ENCODE assay signal across 28 cellular contexts in the genomic region with DNA sequence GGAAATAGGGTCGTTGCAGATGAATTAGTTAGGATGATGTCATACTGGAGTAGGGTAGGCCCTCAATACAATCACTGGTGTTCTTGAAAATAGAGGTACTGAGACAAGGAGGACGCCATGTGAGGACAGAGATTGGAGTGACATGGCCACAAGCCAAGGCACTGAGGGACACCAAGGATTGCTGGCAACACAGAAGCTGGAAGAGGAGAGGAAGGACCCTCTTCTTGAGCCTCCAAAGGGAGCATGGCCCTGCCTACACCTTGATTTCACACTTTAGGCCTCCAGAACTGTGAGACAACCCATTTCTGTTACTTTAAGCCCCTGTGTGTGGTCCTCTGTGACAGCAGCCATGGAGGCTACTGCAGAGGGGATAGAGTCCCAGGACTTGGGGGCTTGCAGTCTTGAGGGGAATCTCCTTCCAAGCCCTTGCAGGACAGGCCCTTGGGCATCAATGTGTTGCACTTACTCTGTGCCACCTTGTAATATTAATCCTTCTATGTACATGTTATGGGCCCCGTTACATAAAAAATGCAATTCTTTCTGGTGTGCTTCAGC. TPM values are rescaled to one million over a fixed set of nuclear protein-coding genes. Genes with fewer than 3 reads are reported as not detected.
A peak's percentile ranks its signal among the peaks of the same experiment; 100 is the strongest.
DNase-seq lines count a peak whose midpoint lies in the region; FAIRE-seq and TF ChIP-seq lines count a peak whose summit lies in the region.
"Had no signal": no experiment of that assay in that cellular context is flagged by ENCODE, and none has a peak within 500 bp of the region (broad histone marks: within the 10 kb centered on the region; RNA-seq: fewer than 3 reads in every experiment).

No MANE protein-coding gene starts in this region.

- TF ChIP-seq POLR2A in vagina (IDR thresholded peaks at IDR 0.05), result no peak

- TF ChIP-seq CTCF in bronchial epithelial cell (IDR thresholded peaks at IDR 0.05; ENCODE audit: insufficient read depth, low read length, severe bottlenecking) (no peak), osteocyte (IDR thresholded peaks at IDR 0.05) (no peak), vagina (IDR thresholded peaks at IDR 0.05) (no peak), kidney (IDR thresholded peaks at IDR 0.05; ENCODE audit: borderline replicate concordance, extremely low read depth, insufficient read depth) (no peak)

- FAIRE-seq in bronchial epithelial cell (lab: Jason Lieb, UNC), result peak; percentile 13
- no peak for FAIRE-seq in kidney (lab: Jason Lieb, UNC)
- FAIRE-seq: D721Med had no signal

- intact Hi-C loops in vagina (cut with DNase I), result loop anchor here (5.0 kb wide), 1 partner anchor 496 kb away; no protein-coding TSS in a partner anchor
- intact Hi-C loops in kidney (cut with DNase I), result no loop called here

- H3K4me3 ChIP-seq in bronchial epithelial cell (ENCODE audit: low read depth, low read length), result no peak overlapping the region
- H3K4me3 ChIP-seq in vagina, result no peak overlapping the region
- H3K4me3 ChIP-seq in kidney (ENCODE audit: low read length in 2 of 2), result no peak overlapping the region
- H3K4me3 ChIP-seq: GM23338, HAP-1, PC-9, SJCRH30 had no signal

- no peaks in the 10 kb centered on the region for H3K4me1 Mint-ChIP-seq in osteocyte (ENCODE audit: unreplicated experiment)
- H3K4me1 Mint-ChIP-seq: IgD-negative memory B cell had no signal

- H3K27me3 ChIP-seq in bronchial epithelial cell (ENCODE audit: control insufficient read depth, insufficient read depth, low read length) (peaks cover 3% of the 10 kb centered on the region), vagina (no peaks in the 10 kb centered on the region)
- H3K27me3 ChIP-seq: BE2C had no signal

- H3K27ac Mint-ChIP-seq in osteocyte (ENCODE audit: unreplicated experiment), result no peak overlapping the region
- H3K27ac Mint-ChIP-seq: CD14-positive monocyte, GM23338 had no signal

- no peaks in the 10 kb centered on the region for H3K36me3 Mint-ChIP-seq in osteocyte (ENCODE audit: unreplicated experiment)
- H3K36me3 Mint-ChIP-seq: CD14-positive monocyte, IgD-negative memory B cell had no signal

- H3K27ac ChIP-seq in vagina (no peak overlapping the region), kidney (ENCODE audit: low read depth in 2 of 2, low read length in 2 of 2) (no peak overlapping the region)
- H3K27ac ChIP-seq: KMS-11, PC-9, SJCRH30 had no signal

- no peak overlapping the region for H3K9ac ChIP-seq in kidney (ENCODE audit: low read length in 2 of 2)
- H3K9ac ChIP-seq: KMS-11 had no signal

- H3K36me3 ChIP-seq in bronchial epithelial cell (ENCODE audit: control insufficient read depth, insufficient read depth, low read length), result no peaks in the 10 kb centered on the region
- no peaks in the 10 kb centered on the region for H3K36me3 ChIP-seq in vagina
- H3K36me3 ChIP-seq in kidney (ENCODE audit: control insufficient read depth in 1 of 2, insufficient read depth in 2 of 2, low read length in 2 of 2), result no peaks in the 10 kb centered on the region
- H3K36me3 ChIP-seq: BE2C, HAP-1, SJCRH30 had no signal

- H3K9me3 ChIP-seq in vagina (no peaks in the 10 kb centered on the region), kidney (ENCODE audit: control insufficient read depth in 1 of 2, low read length in 2 of 2) (no peaks in the 10 kb centered on the region)
- H3K9me3 ChIP-seq: BE2C, HAP-1, SJCRH30 had no signal

- peaks cover 4% of the 10 kb centered on the region for H3K27me3 Mint-ChIP-seq in osteocyte (ENCODE audit: unreplicated experiment)

- DNase-seq in activated CD8-positive, alpha-beta memory T cell treated with anti-CD3 and anti-CD28 coated beads for 24 hours, result peak; percentile 13
- DNase-seq in activated CD8-positive, alpha-beta memory T cell treated with anti-CD3 and anti-CD28 coated beads, Interleukin-2, amount 50 U/mL, for 4 hours, result no peak
- no peak for DNase-seq in bronchial epithelial cell (ENCODE audit: low read depth)
- peak; percentile 53 for DNase-seq in osteocyte (ENCODE audit: extremely low spot score, unreplicated experiment)
- peak; percentile 42 to 77 for DNase-seq in vagina (ENCODE audit: extremely low spot score in 2 of 2)
- DNase-seq in kidney, result no peak
- no peak for DNase-seq in CD1c-positive myeloid dendritic cell (ENCODE audit: extremely low spot score)
- no peak for DNase-seq in kidney glomerular epithelial cell (lab: John Stamatoyannopoulos, UW)
- DNase-seq: 8988T, ACHN, BE2C, DMS53, MM.1S, NCI-H1694, NCI-H2029 treated with DMSO at 0.1 percent for 48 hours, NCI-H2227 treated with DMSO at 0.1 percent for 48 hours, NCI-H526 treated with DMSO at 0.1 percent for 48 hours, PC-9, SJCRH30 had no signal

- H3K4me1 ChIP-seq in vagina, result peaks cover 15% of the 10 kb centered on the region
- H3K4me1 ChIP-seq in kidney (ENCODE audit: control insufficient read depth in 1 of 2, insufficient read depth in 1 of 2, low read depth in 1 of 2, low read length in 2 of 2), result peaks cover 0 to 4% of the 10 kb centered on the region in 2 donors
- H3K4me1 ChIP-seq: BE2C, HAP-1 had no signal

- no peak overlapping the region for H3K4me3 Mint-ChIP-seq in osteocyte (ENCODE audit: unreplicated experiment)
- H3K4me3 Mint-ChIP-seq: CD14-positive monocyte, GM23338 had no signal

- H3K9me3 Mint-ChIP-seq in osteocyte (ENCODE audit: unreplicated experiment), result no peaks in the 10 kb centered on the region
- H3K9me3 Mint-ChIP-seq: GM23338 had no signal

RNA-seq across cellular contexts. Expression of a gene that starts 3.7 kb away (rescaled TPM):
- total RNA-seq in bronchial epithelial cell, result under 0.01 and 2.4 TPM in 2 replicates
- not detected in 2 replicates for total RNA-seq in osteocyte
- total RNA-seq in vagina, result not detected
- 170 TPM for total RNA-seq in kidney
- 99.1 TPM for polyA plus RNA-seq in kidney (ENCODE audit: insufficient read depth, low read depth, low replicate concordance)
- total RNA-seq: GM23338, NCI-H460, RPMI7951, SJCRH30 had no signal
- polyA plus RNA-seq: GM23338 had no signal

RNA-seq across cellular contexts. Expression of a gene that starts 48.1 kb away (rescaled TPM):
- total RNA-seq in bronchial epithelial cell (0.79 TPM in 1 of 2 replicates, not detected in the other), osteocyte (not detected in 2 replicates), vagina (43.7 TPM), kidney (288 TPM)
- polyA plus RNA-seq in kidney (ENCODE audit: insufficient read depth, low read depth, low replicate concordance), result 513 TPM
- total RNA-seq: G401, GM23338, PC-9, RPMI7951, SJCRH30 had no signal
- polyA plus RNA-seq: IgD-negative memory B cell had no signal

RNA-seq across cellular contexts. Expression of a gene that starts 48.5 kb away (rescaled TPM):
- total RNA-seq in bronchial epithelial cell (not detected in 2 replicates), osteocyte (not detected in 2 replicates), vagina (60.6 TPM), kidney (345 TPM)
- polyA plus RNA-seq in kidney (ENCODE audit: insufficient read depth, low read depth, low replicate concordance), result 542 TPM
- total RNA-seq: NCI-H460, RPMI7951, SJCRH30 had no signal

Comparison
In these comparisons a context has a peak if more than half of its experiments do, and no peak if none do; other contexts are left out.
1. DNase-seq: peak in activated CD8-positive, alpha-beta memory T cell treated with anti-CD3 and anti-CD28 coated beads for 24 hours (single experiment), osteocyte (single experiment) and vagina (2 of 2); none in activated CD8-positive, alpha-beta memory T cell treated with anti-CD3 and anti-CD28 coated beads, Interleukin-2, amount 50 U/mL, for 4 hours (single experiment), bronchial epithelial cell (single experiment), kidney (single experiment), CD1c-positive myeloid dendritic cell (single experiment) and kidney glomerular epithelial cell (single experiment).
2. RNA of a gene that starts 3.7 kb away (total RNA-seq): 170 TPM in kidney (single experiment); under 0.01 to 2.4 TPM in bronchial epithelial cell, not detected in osteocyte and not detected in vagina (single experiment); every median in the first group is over 10 times any median in the second.
3. RNA of a gene that starts 48.1 kb away (total RNA-seq): 288 TPM in kidney (single experiment) and 43.7 TPM in vagina (single experiment); 0.79 TPM in bronchial epithelial cell and not detected in osteocyte; every median in the first group is over 10 times any median in the second.
4. RNA of a gene that starts 48.5 kb away (total RNA-seq): 345 TPM in kidney (single experiment) and 60.6 TPM in vagina (single experiment); not detected in bronchial epithelial cell and not detected in osteocyte; every median in the first group is over 10 times any median in the second.